In genomic region chr3:36763111-36763849, GRCh38 we compare ENCODE assay signal across 1 cellular context.
TF ChIP-seq lines count a peak whose summit lies in the region.

No MANE protein-coding gene starts in this region.

TF ChIP-seq in neural cell, 6 proteins besides CTCF, POLR2A, EP300 and RAD21:
- TF ChIP-seq REST (IDR thresholded peaks at IDR 0.05; ENCODE audit: borderline replicate concordance), result no peak
- TF ChIP-seq TAF1 (IDR thresholded peaks at IDR 0.05; ENCODE audit: low read depth), result no peak
- no peak for TF ChIP-seq EZH2 (IDR thresholded peaks at IDR 0.05; ENCODE audit: borderline replicate concordance, insufficient read depth, low read length, poor library complexity, severe bottlenecking)
- TF ChIP-seq SMC3 (conservative IDR thresholded peaks at IDR 0.05; ENCODE audit: poor library complexity), result no peak
- no peak for TF ChIP-seq POLR2AphosphoS5 (IDR thresholded peaks at IDR 0.05)
- TF ChIP-seq MXI1 (conservative IDR thresholded peaks at IDR 0.05; ENCODE audit: poor library complexity, severe bottlenecking), result no peak
